Comparison of ENCODE assay signal across 1 cellular context in the genomic region with DNA sequence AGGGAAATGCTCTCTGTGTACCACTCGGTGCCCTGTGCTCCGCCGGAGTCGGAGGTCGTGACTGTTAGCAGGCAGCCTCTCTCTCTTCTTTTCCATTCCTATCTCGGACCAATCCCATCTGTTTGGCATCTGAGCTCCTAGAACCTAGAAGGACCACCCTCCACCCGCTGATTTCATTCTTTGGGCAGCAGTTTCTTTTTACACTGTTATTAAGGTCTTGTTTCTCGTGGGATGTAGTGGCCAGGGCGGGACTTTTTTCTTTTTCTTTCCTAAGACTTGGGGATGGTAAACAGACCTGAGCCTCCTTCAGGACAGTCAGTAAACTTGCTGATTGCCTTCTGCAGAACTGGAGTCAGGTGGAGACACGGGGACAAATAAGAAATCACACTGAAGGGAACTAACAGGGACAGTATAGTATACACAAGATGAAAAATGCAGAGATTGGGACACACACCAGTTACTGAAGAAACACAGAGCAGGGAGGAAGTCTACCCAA.
TF ChIP-seq lines count a peak whose summit lies in the region.

No MANE protein-coding gene starts in this region.

TF ChIP-seq in GM12878, 131 proteins besides CTCF, POLR2A, EP300 and RAD21:
- no peak for TF ChIP-seq SMC3 (IDR thresholded peaks at IDR 0.05; ENCODE audit: borderline replicate concordance, low read length)
- no peak for TF ChIP-seq SPI1 (IDR thresholded peaks at IDR 0.05; ENCODE audit: borderline replicate concordance, insufficient read depth, low read depth, low read length)
- TF ChIP-seq RELB (IDR thresholded peaks at IDR 0.05; ENCODE audit: low read depth), result peak; percentile 55; the same call in 1 of the 2 replicates
- no peak for TF ChIP-seq YY1 (IDR thresholded peaks at IDR 0.05; ENCODE audit: low read depth, low read length)
- TF ChIP-seq FOXK2 (IDR thresholded peaks at IDR 0.05), result no peak
